Comparison of ENCODE assay signal across 1 cellular context in genomic region chr6:158703840-158704822, GRCh38.
TF ChIP-seq lines count a peak whose summit lies in the region.

No MANE protein-coding gene starts in this region.

TF ChIP-seq in HEK293, 187 proteins besides CTCF, POLR2A, EP300 and RAD21 (continued from another document):
- TF ChIP-seq KLF17 (tag by site-specific recombination; IDR thresholded peaks at IDR 0.05) (peak; percentile 94), ZXDB (tag by site-specific recombination; IDR thresholded peaks at IDR 0.05) (peak; percentile 63), ZNF654 (tag by site-specific recombination; IDR thresholded peaks at IDR 0.05; ENCODE audit: low read depth) (peak; percentile 72), HIC1 (tag by site-specific recombination; IDR thresholded peaks at IDR 0.05) (no peak), KLF9 (tag by site-specific recombination; IDR thresholded peaks at IDR 0.05; ENCODE audit: low read depth) (peak; percentile 37; the same call in 1 of the 2 replicates), REST (tag by site-specific recombination; IDR thresholded peaks at IDR 0.05) (no peak), ZNF785 (tag by site-specific recombination; IDR thresholded peaks at IDR 0.05) (no peak; the same call in 1 of the 2 replicates), SP2 (tag by site-specific recombination; IDR thresholded peaks at IDR 0.05) (peak; percentile 20; the same call in 1 of the 2 replicates), ZNF704 (tag by site-specific recombination; IDR thresholded peaks at IDR 0.05) (no peak), ZSCAN16 (tag by site-specific recombination; IDR thresholded peaks at IDR 0.05) (0 out of 2 replicates have a peak, but pooled peaks have one; percentile 38), ZNF549 (tag by site-specific recombination; IDR thresholded peaks at IDR 0.05) (no peak), ZNF175 (tag by site-specific recombination; IDR thresholded peaks at IDR 0.05) (no peak), ZBTB48 (tag by site-specific recombination; IDR thresholded peaks at IDR 0.05) (peak; percentile 76; the same call in 1 of the 2 replicates), ZNF433 (tag by site-specific recombination; IDR thresholded peaks at IDR 0.05; ENCODE audit: low read depth) (no peak), ZNF391 (tag by site-specific recombination; IDR thresholded peaks at IDR 0.05; ENCODE audit: borderline replicate concordance, low read depth) (peak; percentile 85; the same call in 1 of the 2 replicates), ZNF274 (IDR thresholded peaks at IDR 0.05; ENCODE audit: low read length) (no peak), ZNF274 (tag by site-specific recombination; IDR thresholded peaks at IDR 0.05; ENCODE audit: borderline replicate concordance) (no peak)
TF ChIP-seq in HEK293: peak in this region for 56.
